Comparison of ENCODE assay signal across 17 cellular contexts in genomic region chr10:34719336-34719735, GRCh38.
"Had no signal": no experiment of that assay in that cellular context is flagged by ENCODE, and none has a peak within 500 bp of the region (broad histone marks: within the 10 kb centered on the region; RNA-seq: fewer than 3 reads in every experiment).

No MANE protein-coding gene starts in this region.

- H3K4me2 ChIP-seq: hepatocyte had no signal

- H3K27ac Mint-ChIP-seq: activated T-helper 2 cell treated with anti-CD3 and anti-CD28 coated beads, Interferon-gamma antibody, Interleukin-2, Interleukin-4, amounts not matched to agents 10 μg/mL and 5 μg/mL and 100 μg/mL, durations not matched to agents 14 hours and 24 hours and 36 hours; endodermal cell; memory B cell; natural killer cell had no signal

- H3K4me3 Mint-ChIP-seq: endodermal cell, memory B cell, natural killer cell had no signal

- H2AFZ ChIP-seq: hepatocyte had no signal

- H3K27me3 ChIP-seq: adrenal gland, hepatocyte, left lung had no signal

- ATAC-seq: left lung; natural killer cell; right cardiac atrium; stimulated activated naive CD8-positive, alpha-beta T cell treated with anti-CD3 and anti-CD28 coated beads, Interleukin-15, Interleukin-2, amounts not matched to agents 100 U/mL and 50 U/mL, for 24 hours had no signal

- H3K4me1 Mint-ChIP-seq: memory B cell had no signal

- H3K27me3 Mint-ChIP-seq: memory B cell had no signal

- H3K27ac ChIP-seq: adrenal gland, dorsolateral prefrontal cortex, hepatocyte, left lung had no signal

- H3K36me3 ChIP-seq: adrenal gland, left lung had no signal

- H3K36me3 Mint-ChIP-seq: memory B cell, natural killer cell had no signal

- H3K4me3 ChIP-seq: adrenal gland, dorsolateral prefrontal cortex, hepatocyte, left lung had no signal

- DNase-seq: activated CD4-positive, alpha-beta T cell treated with anti-CD3 and anti-CD28 coated beads for 1 hour; activated CD4-positive, alpha-beta T cell treated with anti-CD3 and anti-CD28 coated beads, Interleukin-2, amount 50 U/mL, for 48 hours; activated naive CD4-positive, alpha-beta T cell treated with anti-CD3 and anti-CD28 coated beads, Interleukin-2, amount 50 U/mL, for 16 hours; activated T-cell treated with anti-CD3 and anti-CD28 coated beads, Interleukin-2, amount 50 U/mL, for 1 hour; adrenal gland; dorsolateral prefrontal cortex; endodermal cell; kidney; left lung; natural killer cell; right cardiac atrium; stimulated activated naive CD8-positive, alpha-beta T cell treated with anti-CD3 and anti-CD28 coated beads, Interleukin-15, Interleukin-2, amounts not matched to agents 100 U/mL and 50 U/mL, for 24 hours; T-helper 1 cell; T1000 had no signal

- H3K9me3 ChIP-seq: adrenal gland, left lung had no signal

- H3K9me3 Mint-ChIP-seq: activated T-helper 2 cell treated with anti-CD3 and anti-CD28 coated beads, Interferon-gamma antibody, Interleukin-2, Interleukin-4, amounts not matched to agents 10 μg/mL and 5 μg/mL and 100 μg/mL, durations not matched to agents 14 hours and 24 hours and 36 hours; endodermal cell; memory B cell; natural killer cell had no signal

- FAIRE-seq: kidney had no signal
